ENCODE assay signal across 8 cellular contexts in the genomic region with DNA sequence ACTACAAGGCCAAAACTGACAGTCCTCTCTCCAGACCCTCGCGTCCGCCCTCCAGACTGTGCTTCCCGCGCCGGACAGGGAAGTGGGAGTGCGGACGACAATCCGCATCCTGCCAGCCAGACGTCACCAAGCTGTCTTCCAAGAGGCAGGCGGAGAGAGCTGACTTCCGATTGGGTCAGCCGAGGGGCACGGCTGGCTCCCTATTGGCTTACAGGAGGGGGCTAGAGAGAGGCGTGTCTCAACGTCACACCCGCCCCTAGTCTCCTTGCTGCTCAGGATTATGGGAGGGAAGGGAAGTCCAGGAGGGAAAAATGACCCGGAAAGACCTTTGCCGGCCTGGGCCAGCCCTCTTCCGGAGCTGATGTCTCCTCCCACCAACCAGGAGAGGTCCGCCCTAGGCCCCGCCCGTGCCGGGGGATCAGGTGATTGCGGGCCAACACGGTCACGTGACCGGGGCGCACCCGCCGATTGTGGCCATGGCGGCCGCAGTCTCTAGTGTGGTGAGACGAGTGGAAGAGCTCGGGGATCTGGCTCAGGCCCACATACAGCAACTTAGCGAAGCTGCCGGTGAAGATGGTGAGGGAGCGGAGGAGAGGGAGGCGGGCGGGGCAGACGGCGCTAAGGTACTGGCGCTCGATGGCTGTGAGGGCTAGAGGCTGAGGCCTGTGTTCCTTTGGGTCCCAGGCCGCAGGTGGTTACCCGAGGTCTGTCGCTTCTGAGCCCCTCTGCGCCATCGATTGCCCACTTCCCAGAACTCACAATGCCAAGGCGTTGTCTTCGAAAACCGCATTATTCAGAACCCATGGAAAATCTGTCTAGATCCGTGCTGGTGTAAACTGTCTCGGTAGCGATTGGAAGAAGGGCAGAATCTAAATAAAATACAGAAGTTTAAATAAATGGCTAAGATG. TPM values are rescaled to one million over a fixed set of nuclear protein-coding genes. Genes with fewer than 3 reads are reported as not detected.
DNase-seq lines count a peak whose midpoint lies in the region; ATAC-seq and TF ChIP-seq lines count a peak whose summit lies in the region.

A gene with protein sequence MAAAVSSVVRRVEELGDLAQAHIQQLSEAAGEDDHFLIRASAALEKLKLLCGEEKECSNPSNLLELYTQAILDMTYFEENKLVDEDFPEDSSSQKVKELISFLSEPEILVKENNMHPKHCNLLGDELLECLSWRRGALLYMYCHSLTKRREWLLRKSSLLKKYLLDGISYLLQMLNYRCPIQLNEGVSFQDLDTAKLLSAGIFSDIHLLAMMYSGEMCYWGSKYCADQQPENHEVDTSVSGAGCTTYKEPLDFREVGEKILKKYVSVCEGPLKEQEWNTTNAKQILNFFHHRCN (plus strand): TSS at position 453 of the 908 bp plus-strand sequence. CDS start 24 bp downstream, at position 477.

- H3F3A ChIP-seq in SU-DHL-6 (ENCODE audit: insufficient read depth): peaks cover 10% of the 10 kb centered on the region

- peak; percentile 83 for TF ChIP-seq POLR2A in GM10847 (IDR thresholded peaks at IDR 0.05; ENCODE audit: extremely low read depth, insufficient read length)

- DNase-seq in NCI-H128 (lab: John Stamatoyannopoulos, UW; ENCODE audit: unreplicated experiment): peak; percentile 98
- peak; percentile 99 for DNase-seq in activated naive CD8-positive, alpha-beta T cell treated with anti-CD3 and anti-CD28 coated beads, Interleukin-2, amount 10 ng/mL, durations not matched to agents 7 days and 5 days
- DNase-seq in glutamatergic neuron: peak; percentile 99
- DNase-seq in osteoblast (ENCODE audit: insufficient read length, low spot score, missing footprints): peak; percentile 95
- DNase-seq in thoracic aorta (ENCODE audit: low spot score): peak; percentile 96

- TF ChIP-seq CTCF in SU-DHL-6 (IDR thresholded peaks at IDR 0.05; ENCODE audit: insufficient read depth, low read length, poor library complexity, severe bottlenecking) (no peak), glutamatergic neuron (IDR thresholded peaks at IDR 0.05; ENCODE audit: partially characterized antibody, unreplicated experiment) (no peak), osteoblast (IDR thresholded peaks at IDR 0.05; ENCODE audit: extremely low read depth, low read depth, low read length) (no peak), thoracic aorta (IDR thresholded peaks at IDR 0.05) (no peak)

- H3K4me3 Mint-ChIP-seq in activated naive CD8-positive, alpha-beta T cell treated with anti-CD3 and anti-CD28 coated beads, Interleukin-2, amount 10 ng/mL, durations not matched to agents 7 days and 5 days: peak within 1 kb of the TSS; percentile 97
- peak within 1 kb of the TSS; percentile 99 for H3K4me3 Mint-ChIP-seq in glutamatergic neuron (ENCODE audit: unreplicated experiment)

- no peaks in the 10 kb centered on the region for H3K9me2 ChIP-seq in SU-DHL-6 (replicated peaks; ENCODE audit: insufficient read depth, low read length)

- H4K20me1 ChIP-seq in SU-DHL-6 (ENCODE audit: low read depth, low read length) (no peaks in the 10 kb centered on the region), osteoblast (ENCODE audit: insufficient read depth, low read length) (no peaks in the 10 kb centered on the region)

- peaks cover 26% of the 10 kb centered on the region; the same call in 1 of the 2 replicates for H3K36me3 ChIP-seq in SU-DHL-6 (ENCODE audit: low read length)
- H3K36me3 ChIP-seq in osteoblast (ENCODE audit: insufficient read depth, low read length): peaks cover 4% of the 10 kb centered on the region
- peaks cover 11% of the 10 kb centered on the region for H3K36me3 ChIP-seq in thoracic aorta

- H3K79me2 ChIP-seq in SU-DHL-6 (ENCODE audit: insufficient read depth, low read length) (peaks cover 26% of the 10 kb centered on the region), osteoblast (ENCODE audit: insufficient read depth, low read length) (peaks cover 34% of the 10 kb centered on the region)

- no peaks in the 10 kb centered on the region for H3K9me3 Mint-ChIP-seq in activated naive CD8-positive, alpha-beta T cell treated with anti-CD3 and anti-CD28 coated beads, Interleukin-2, amount 10 ng/mL, durations not matched to agents 7 days and 5 days
- H3K9me3 Mint-ChIP-seq in glutamatergic neuron (ENCODE audit: unreplicated experiment): peaks cover 13% of the 10 kb centered on the region

- H3K27ac ChIP-seq in SU-DHL-6 (ENCODE audit: low read depth, low read length) (peak within 1 kb of the TSS; percentile 41), osteoblast (ENCODE audit: low read depth, low read length) (peak within 1 kb of the TSS; percentile 91), thoracic aorta (peak within 1 kb of the TSS; percentile 90 to 97)

- peak; percentile 98 for ATAC-seq in HG02678 (IDR thresholded peaks at IDR 0.05; ENCODE audit: unreplicated experiment)
- ATAC-seq in activated naive CD8-positive, alpha-beta T cell treated with anti-CD3 and anti-CD28 coated beads, Interleukin-2, amount 10 ng/mL, durations not matched to agents 7 days and 5 days (ENCODE audit: low read depth): peak; percentile 97
- ATAC-seq in thoracic aorta (ENCODE audit: insufficient number of reproducible peaks, low FRiP score, low read depth): peak; percentile 99

- peak within 1 kb of the TSS; percentile 95 for H3K4me2 ChIP-seq in SU-DHL-6 (ENCODE audit: low read depth, low read length, poor library complexity, severe bottlenecking)
- peak within 1 kb of the TSS; percentile 94 for H3K4me2 ChIP-seq in osteoblast (ENCODE audit: insufficient read depth, low read length)

- H3K4me1 ChIP-seq in osteoblast (ENCODE audit: insufficient read depth, low read length): peaks cover 28% of the 10 kb centered on the region
- H3K4me1 ChIP-seq in thoracic aorta (ENCODE audit: control insufficient read depth in 1 of 2, low read depth in 2 of 2): peaks cover 10 to 25% of the 10 kb centered on the region in 2 donors

- peak within 1 kb of the TSS; percentile 82 for H3K9ac ChIP-seq in SU-DHL-6 (ENCODE audit: low read length)

- H2AFZ ChIP-seq in SU-DHL-6 (ENCODE audit: low read depth, low read length, severe bottlenecking) (peak within 1 kb of the TSS; percentile 90), osteoblast (ENCODE audit: low read length) (peak within 1 kb of the TSS; percentile 97)

- H3K9me3 ChIP-seq in SU-DHL-6 (ENCODE audit: insufficient read depth, low read length) (no peaks in the 10 kb centered on the region), osteoblast (ENCODE audit: low read depth, low read length) (no peaks in the 10 kb centered on the region), thoracic aorta (no peaks in the 10 kb centered on the region)

- peaks cover 32% of the 10 kb centered on the region for H3K4me1 Mint-ChIP-seq in activated naive CD8-positive, alpha-beta T cell treated with anti-CD3 and anti-CD28 coated beads, Interleukin-2, amount 10 ng/mL, durations not matched to agents 7 days and 5 days
- peaks cover 8% of the 10 kb centered on the region for H3K4me1 Mint-ChIP-seq in glutamatergic neuron (ENCODE audit: low read depth, unreplicated experiment)

- H3K4me3 ChIP-seq in SU-DHL-6 (ENCODE audit: insufficient read depth, low read length, poor library complexity, severe bottlenecking): peak within 1 kb of the TSS; percentile 93
- peak within 1 kb of the TSS; percentile 85 for H3K4me3 ChIP-seq in osteoblast (ENCODE audit: insufficient read depth, low read length)
- H3K4me3 ChIP-seq in thoracic aorta: peak within 1 kb of the TSS; percentile 77

- peaks cover 10% of the 10 kb centered on the region for H3K36me3 Mint-ChIP-seq in activated naive CD8-positive, alpha-beta T cell treated with anti-CD3 and anti-CD28 coated beads, Interleukin-2, amount 10 ng/mL, durations not matched to agents 7 days and 5 days
- peaks cover 7% of the 10 kb centered on the region for H3K36me3 Mint-ChIP-seq in glutamatergic neuron (ENCODE audit: unreplicated experiment)

- H3K27me3 Mint-ChIP-seq in activated naive CD8-positive, alpha-beta T cell treated with anti-CD3 and anti-CD28 coated beads, Interleukin-2, amount 10 ng/mL, durations not matched to agents 7 days and 5 days: peaks cover 11% of the 10 kb centered on the region
- H3K27me3 Mint-ChIP-seq in glutamatergic neuron (ENCODE audit: unreplicated experiment): peaks cover 17% of the 10 kb centered on the region

- POLR2A ChIA-PET in activated naive CD8-positive, alpha-beta T cell treated with anti-CD3 and anti-CD28 coated beads, Interleukin-2, amount 10 ng/mL, durations not matched to agents 7 days and 5 days (lab: Charles Lee): interaction anchor here (0.7 to 2.9 kb wide), 16 partner anchors 9 to 1580 kb away, joined by 3 to 47 read pairs (median 4); a partner anchor contains a TSS

- H3K27me3 ChIP-seq in SU-DHL-6 (ENCODE audit: low read length) (no peaks in the 10 kb centered on the region), osteoblast (ENCODE audit: insufficient read depth, low read length) (no peaks in the 10 kb centered on the region), thoracic aorta (replicated peaks; ENCODE audit: insufficient read depth) (no peaks in the 10 kb centered on the region)

- peak within 1 kb of the TSS; percentile 98 for H3K27ac Mint-ChIP-seq in activated naive CD8-positive, alpha-beta T cell treated with anti-CD3 and anti-CD28 coated beads, Interleukin-2, amount 10 ng/mL, durations not matched to agents 7 days and 5 days
- H3K27ac Mint-ChIP-seq in glutamatergic neuron (ENCODE audit: unreplicated experiment): peak within 1 kb of the TSS; percentile 100

RNA-seq across cellular contexts. Expression of the gene that starts here (rescaled TPM):
- 10 to 100 TPM; 24.3 to 27.3 TPM for total RNA-seq in activated naive CD8-positive, alpha-beta T cell treated with anti-CD3 and anti-CD28 coated beads, Interleukin-2, amount 10 ng/mL, durations not matched to agents 7 days and 5 days
- 45.5 TPM for total RNA-seq in glutamatergic neuron (ENCODE audit: unreplicated experiment)
- 31.1 and 31.8 TPM in 2 replicates for total RNA-seq in osteoblast
- total RNA-seq in thoracic aorta: 10 to 100 TPM; 14.1 to 22.9 TPM

Comparison
In these comparisons a context has a peak if more than half of its experiments do, and no peak if none do; other contexts are left out.
1. Peak in every context shown above with its lines: DNase-seq, ATAC-seq, H3K4me3 ChIP-seq and H3K27ac ChIP-seq.
2. H3K27ac ChIP-seq: peak in every context shown above with its lines; median percentile 94 in thoracic aorta; 91 in osteoblast; 41 in SU-DHL-6.